In the genomic region with DNA sequence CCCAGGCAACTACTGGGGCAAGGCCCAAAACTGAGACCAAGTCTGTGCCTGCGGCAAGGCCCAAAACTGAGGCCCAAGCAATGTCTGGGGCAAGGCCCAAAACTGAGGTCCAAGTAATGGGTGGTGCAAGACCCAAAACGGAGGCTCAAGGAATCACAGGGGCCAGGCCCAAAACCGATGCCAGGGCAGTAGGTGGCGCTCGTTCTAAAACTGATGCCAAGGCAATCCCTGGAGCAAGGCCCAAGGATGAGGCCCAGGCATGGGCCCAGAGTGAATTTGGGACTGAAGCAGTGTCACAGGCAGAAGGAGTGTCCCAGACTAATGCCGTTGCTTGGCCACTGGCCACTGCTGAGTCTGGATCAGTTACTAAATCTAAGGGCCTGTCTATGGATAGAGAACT, we compare ENCODE assay signal across 21 cellular contexts. TPM values are rescaled to one million over a fixed set of nuclear protein-coding genes. Genes with fewer than 3 reads are reported as not detected.
A peak's percentile ranks its signal among the peaks of the same experiment; 100 is the strongest.
DNase-seq lines count a peak whose midpoint lies in the region; ATAC-seq, FAIRE-seq and TF ChIP-seq lines count a peak whose summit lies in the region.
"Had no signal": no experiment of that assay in that cellular context is flagged by ENCODE, and none has a peak within 500 bp of the region (broad histone marks: within the 10 kb centered on the region; RNA-seq: fewer than 3 reads in every experiment).

No MANE protein-coding gene starts in this region.

- no peak overlapping the region for H2BK120ac ChIP-seq in H1 (replicated peaks; ENCODE audit: low read depth, low read length)
- H2BK120ac ChIP-seq in mesendoderm (ENCODE audit: low read depth, low read length) = no peak overlapping the region

- no peak overlapping the region for H3K23ac ChIP-seq in H1 (ENCODE audit: insufficient read length)
- no peak overlapping the region for H3K23ac ChIP-seq in mesendoderm (ENCODE audit: low read length)

- H3K36me3 ChIP-seq in H7 (replicated peaks; ENCODE audit: control insufficient read depth, insufficient read depth, low read length) (no peaks in the 10 kb centered on the region), H1 (ENCODE audit: control insufficient read depth in 2 of 4, insufficient read depth in 4 of 4, low read length in 3 of 4) (peaks cover 0 to 4% (median 0%) of the 10 kb centered on the region in 4 experiments; a peak in 1 of 8 replicates), mesendoderm (ENCODE audit: control insufficient read depth, insufficient read depth, low read length) (no peaks in the 10 kb centered on the region), body of pancreas (replicated peaks in 1 of 2; ENCODE audit: insufficient read depth in 1 of 2, low read depth in 2 of 2) (no peaks in the 10 kb centered on the region)
- H3K36me3 ChIP-seq: brain microvascular endothelial cell, esophagus squamous epithelium, ovary had no signal

- peaks cover 3% of the 10 kb centered on the region; the same call in 1 of the 2 replicates for H3K23me2 ChIP-seq in H1 (ENCODE audit: low read depth, low read length)

- H3K4me1 ChIP-seq in H1 (replicated peaks in 1 of 4; ENCODE audit: control insufficient read depth in 3 of 4, insufficient read depth in 4 of 4, low read length in 3 of 4) = no peaks in the 10 kb centered on the region; a peak in 2 of 7 replicates
- no peaks in the 10 kb centered on the region for H3K4me1 ChIP-seq in mesendoderm (ENCODE audit: control insufficient read depth, low read depth, low read length)
- peaks cover 9% of the 10 kb centered on the region for H3K4me1 ChIP-seq in body of pancreas

- H2BK5ac ChIP-seq in H1 (ENCODE audit: low read depth, low read length) (no peak overlapping the region), mesendoderm (ENCODE audit: low read length) (no peak overlapping the region)

- H4K5ac ChIP-seq in H1 (ENCODE audit: insufficient read length, low read depth, low read length) (no peak overlapping the region), mesendoderm (ENCODE audit: low read length) (no peak overlapping the region)

- no peak overlapping the region for H2BK12ac ChIP-seq in H1 (ENCODE audit: low read depth, low read length)

- CTCF ChIA-PET in H1 (lab: Charles Lee; ENCODE audit: partially characterized antibody) = interaction anchor here (0.6 to 0.8 kb wide), 2 partner anchors 20 to 34 kb away, joined by 3 read pairs; no protein-coding TSS in a partner anchor

- intact Hi-C loops in body of pancreas (cut with DNase I) = no loop called here

- no peaks in the 10 kb centered on the region for H3K79me1 ChIP-seq in H1 (ENCODE audit: low read depth, low read length)
- no peaks in the 10 kb centered on the region for H3K79me1 ChIP-seq in mesendoderm (ENCODE audit: low read length)

- H4K91ac ChIP-seq in H1 (replicated peaks; ENCODE audit: insufficient read length, low read length) = no peak overlapping the region

- no peaks in the 10 kb centered on the region for H3K79me2 ChIP-seq in H1 (ENCODE audit: control insufficient read depth in 1 of 2, insufficient read depth in 2 of 2, low read length in 2 of 2)
- H3K79me2 ChIP-seq in mesendoderm (ENCODE audit: control insufficient read depth, insufficient read depth, low read length) = no peaks in the 10 kb centered on the region

- no peak overlapping the region for H3K14ac ChIP-seq in H1 (ENCODE audit: insufficient read length)

- POLR2A ChIA-PET in H1 (lab: Charles Lee; ENCODE audit: partially characterized antibody) = no interaction called here

- H3K9me3 ChIP-seq in H1 (ENCODE audit: insufficient read depth in 2 of 2, low read depth in 1 of 2, low read length in 1 of 2) (no peaks in the 10 kb centered on the region), body of pancreas (no peaks in the 10 kb centered on the region)
- H3K9me3 ChIP-seq: esophagus squamous epithelium, ovary had no signal

- no peak overlapping the region for H3K56ac ChIP-seq in H1 (replicated peaks; ENCODE audit: insufficient read length, low read depth, low read length)
- no peak overlapping the region for H3K56ac ChIP-seq in mesendoderm (ENCODE audit: low read length)

- no peak for ATAC-seq in HG03439 (IDR thresholded peaks at IDR 0.05; ENCODE audit: unreplicated experiment)
- no peak for ATAC-seq in body of pancreas
- ATAC-seq: activated CD8-positive, alpha-beta T cell treated with anti-CD3 and anti-CD28 coated beads for 36 hours; stimulated activated memory B cell treated with anti-CD40 and anti-IgM and Interleukin-4, amounts not matched to agents 10 μg/mL and 1 μg/mL and 100 μg/mL, for 72 hours had no signal

- H3K4me2 ChIP-seq in H1 (ENCODE audit: insufficient read depth in 1 of 2, low read depth in 2 of 2, low read length in 2 of 2) (no peak overlapping the region), mesendoderm (ENCODE audit: low read length) (no peak overlapping the region)

- WGBS in H1 (ENCODE audit: extremely low coverage in 1 of 2, insufficient coverage in 1 of 2, insufficient read length in 1 of 2, insufficient replicate concordance in 2 of 2, low coverage in 1 of 2, low lambda C conversion rate in 2 of 2, missing lambda C conversion rate in 1 of 2), 2 experiments = 66% methylated on average over 5 of the region's 6 CpGs; no CpG with 5 or more reads in 1 of the 2 experiments
- no CpG with 5 or more reads among the region's 6 CpGs for WGBS in mesendoderm (ENCODE audit: extremely low coverage, insufficient coverage, low lambda C conversion rate)
- WGBS in body of pancreas, 2 donors = 88% methylated on average over 4 of the region's 6 CpGs; no CpG with 5 or more reads in 1 of the 2 donors

- H3K27ac ChIP-seq in H1 (ENCODE audit: low read depth, low read length) (no peak overlapping the region), mesendoderm (ENCODE audit: low read depth, low read length) (no peak overlapping the region), body of pancreas (no peak overlapping the region)
- H3K27ac ChIP-seq: brain microvascular endothelial cell, esophagus squamous epithelium had no signal

- H3K4me3 ChIP-seq in H7 (ENCODE audit: insufficient read depth, low read depth, low read length) (no peak overlapping the region), H1 (ENCODE audit: extremely low read depth in 1 of 4, insufficient read depth in 2 of 4, low read depth in 3 of 4, low read length in 4 of 4) (no peak overlapping the region), mesendoderm (ENCODE audit: low read length) (no peak overlapping the region), body of pancreas (no peak overlapping the region)
- H3K4me3 ChIP-seq: esophagus squamous epithelium, ovary had no signal

- no peak for TF ChIP-seq POLR2A in H1 (IDR thresholded peaks at IDR 0.05; ENCODE audit: control extremely low read depth in 1 of 2, low read depth in 2 of 2, low read length in 2 of 2)
- no peak for TF ChIP-seq POLR2A in body of pancreas (IDR thresholded peaks at IDR 0.05)

- no peak for FAIRE-seq in H1 (lab: Jason Lieb, UNC)
- FAIRE-seq: GM12891 had no signal

- H3K9ac ChIP-seq in H1 (replicated peaks in 1 of 4; ENCODE audit: extremely low read depth in 1 of 4, low read depth in 3 of 4, low read length in 3 of 4) (no peak overlapping the region), mesendoderm (ENCODE audit: low read length) (no peak overlapping the region)

- H3K27me3 ChIP-seq in H7 (ENCODE audit: control insufficient read depth, insufficient read depth, low read length) (peaks cover 6% of the 10 kb centered on the region), H1 (replicated peaks in 1 of 4; ENCODE audit: control insufficient read depth in 3 of 4, extremely low read depth in 1 of 4, insufficient read depth in 3 of 4, low read length in 3 of 4) (no peaks in the 10 kb centered on the region; a peak in 1 of 7 replicates), mesendoderm (ENCODE audit: insufficient read depth, low read length, poor library complexity) (no peaks in the 10 kb centered on the region), body of pancreas (no peaks in the 10 kb centered on the region)
- H3K27me3 ChIP-seq: brain microvascular endothelial cell, esophagus squamous epithelium, ovary had no signal

- no peak overlapping the region for H2BK20ac ChIP-seq in H1 (ENCODE audit: low read length)

- no peak overlapping the region for H3K18ac ChIP-seq in H1 (ENCODE audit: extremely low read depth, low read length)
- H3K18ac ChIP-seq in mesendoderm (ENCODE audit: low read length) = no peak overlapping the region

- H2AK5ac ChIP-seq in H1 (ENCODE audit: low read depth, low read length) (no peak overlapping the region), mesendoderm (ENCODE audit: low read length) (no peak overlapping the region)

- no peaks in the 10 kb centered on the region for H4K20me1 ChIP-seq in H1 (replicated peaks in 1 of 2; ENCODE audit: control insufficient read depth in 1 of 2, insufficient read depth in 2 of 2, low read length in 2 of 2)

- H4K8ac ChIP-seq in H1 (ENCODE audit: extremely low read depth, insufficient read depth, low read length) = no peak overlapping the region
- no peak overlapping the region for H4K8ac ChIP-seq in mesendoderm (ENCODE audit: low read depth, low read length)

- H3K4ac ChIP-seq in H1 (replicated peaks; ENCODE audit: insufficient read length, low read depth, low read length) = no peak overlapping the region
- H3K4ac ChIP-seq in mesendoderm (ENCODE audit: low read depth, low read length) = no peak overlapping the region

- H2AFZ ChIP-seq in H1 (ENCODE audit: low read length) = no peak overlapping the region

- TF ChIP-seq CTCF in H1 (IDR thresholded peaks at IDR 0.05; ENCODE audit: control extremely low read depth in 1 of 3, insufficient read depth in 1 of 3, low read depth in 1 of 3, low read length in 3 of 3) (peak in 2 of 3 experiments; percentile 31 to 47; a peak in 2 of 4 replicates), body of pancreas (IDR thresholded peaks at IDR 0.05) (no peak)

- H2BK15ac ChIP-seq in H1 (ENCODE audit: low read length) (no peak overlapping the region), mesendoderm (replicated peaks; ENCODE audit: low read depth) (no peak overlapping the region)

- peak; percentile 5 for DNase-seq in Ammon's horn (ENCODE audit: low spot score)
- DNase-seq in H7 = peak; percentile 13
- peak in 1 of 2 experiments; percentile 54 for DNase-seq in H1 (ENCODE audit: low read depth in 1 of 2, low spot score in 2 of 2)
- DNase-seq in mesendoderm = peak; percentile 36
- no peak for DNase-seq in stimulated activated CD4-positive, alpha-beta T cell treated with anti-CD3 and anti-CD28 coated beads, Interleukin-15, amount 100 ng/mL, for 24 hours
- no peak for DNase-seq in activated CD4-positive, alpha-beta T cell treated with anti-CD3 and anti-CD28 coated beads, Interleukin-2, amount 50 U/mL, for 1 hour
- no peak for DNase-seq in body of pancreas
- DNase-seq: activated CD8-positive, alpha-beta T cell treated with anti-CD3 and anti-CD28 coated beads for 36 hours; activated naive CD4-positive, alpha-beta T cell treated with anti-CD3 and anti-CD28 coated beads for 36 hours; brain microvascular endothelial cell; cerebellar nuclear complex; esophagus squamous epithelium; hippocampal formation; immature natural killer cell; KG1; NCI-H2029; NCI-H524; ovary had no signal

- peak; percentile 15 to 33; a peak in 2 of 4 replicates for TF ChIP-seq RAD21 in H1 (IDR thresholded peaks at IDR 0.05 in 1 of 2, conservative IDR thresholded peaks at IDR 0.05 in 1 of 2; ENCODE audit: low read depth in 2 of 2, low read length in 2 of 2)

- no peak for TF ChIP-seq EP300 in H1 (IDR thresholded peaks at IDR 0.05; ENCODE audit: borderline replicate concordance in 1 of 2, low read depth in 2 of 2, low read length in 2 of 2)

RNA-seq across cellular contexts. Expression of a gene that starts 2.7 kb away (rescaled TPM):
- total RNA-seq in H7 (2014; rRNA removed; shearing (Covaris generic)) = 16.8 and 20.8 TPM in 2 replicates
- total RNA-seq in H1 (2021; fragmentation: NEBNext Ultra II Directional; extraction: Animal tissue kit (Norgen Biotek cat#: 25700)) = 15.7 and 19.1 TPM in 2 replicates
- polyA plus RNA-seq in H1 (2011; rRNA removed) = 8.0 and 8.2 TPM in 2 replicates
- 11.4 TPM for polyA plus RNA-seq in H1 (2011; cell fraction: cytosol; rRNA removed)
- polyA plus RNA-seq in H1 (2011; cell fraction: nucleus; rRNA removed) = 9.2 TPM
- polyA plus RNA-seq in H1 (2012, experiment 1 of 2) = 10.6 to 16.9 TPM (median 15.2 TPM) in 4 replicates
- polyA plus RNA-seq in H1 (2012, experiment 2 of 2) = 2.8 TPM
- 7.5 TPM for polyA plus RNA-seq in H1 (2013, experiment 1 of 2)
- polyA plus RNA-seq in H1 (2013, experiment 2 of 2) = 7.2 TPM
- polyA minus RNA-seq in H1 (2011; rRNA and poly(A)+ RNA removed) = 20.1 and 22.0 TPM in 2 replicates
- 7.4 TPM for polyA minus RNA-seq in H1 (2011; cell fraction: cytosol; rRNA and poly(A)+ RNA removed)
- 5.6 TPM for polyA minus RNA-seq in H1 (2011; cell fraction: nucleus; rRNA and poly(A)+ RNA removed)
- polyA plus RNA-seq in mesendoderm (2013, experiment 1 of 2) = 11.5 TPM
- polyA plus RNA-seq in mesendoderm (2013, experiment 2 of 2) = 11.4 TPM
- 1 to 10 TPM; 6.2 to 7.3 TPM for total RNA-seq in body of pancreas

RNA-seq across cellular contexts. Expression of a gene that starts 5.5 kb away (rescaled TPM):
- 5.3 and 8.2 TPM in 2 replicates for total RNA-seq in H7 (2014; rRNA removed; shearing (Covaris generic))
- total RNA-seq in H1 (2021; fragmentation: NEBNext Ultra II Directional; extraction: Animal tissue kit (Norgen Biotek cat#: 25700)) = 19.3 and 19.8 TPM in 2 replicates
- polyA plus RNA-seq in H1 (2011; rRNA removed) = 5.0 and 7.0 TPM in 2 replicates
- 8.6 TPM for polyA plus RNA-seq in H1 (2011; cell fraction: cytosol; rRNA removed)
- 5.0 TPM for polyA plus RNA-seq in H1 (2011; cell fraction: nucleus; rRNA removed)
- 10.8 to 12.4 TPM (median 12.3 TPM) in 4 replicates for polyA plus RNA-seq in H1 (2012, experiment 1 of 2)
- polyA plus RNA-seq in H1 (2012, experiment 2 of 2) = 1.0 TPM
- 6.9 TPM for polyA plus RNA-seq in H1 (2013, experiment 1 of 2)
- 6.4 TPM for polyA plus RNA-seq in H1 (2013, experiment 2 of 2)
- polyA minus RNA-seq in H1 (2011; rRNA and poly(A)+ RNA removed) = 12.8 and 15.1 TPM in 2 replicates
- 8.7 TPM for polyA minus RNA-seq in H1 (2011; cell fraction: cytosol; rRNA and poly(A)+ RNA removed)
- polyA minus RNA-seq in H1 (2011; cell fraction: nucleus; rRNA and poly(A)+ RNA removed) = 9.3 TPM
- polyA plus RNA-seq in mesendoderm (2013, experiment 1 of 2) = 12.4 TPM
- 12.3 TPM for polyA plus RNA-seq in mesendoderm (2013, experiment 2 of 2)
- total RNA-seq in body of pancreas = 1 to 10 TPM in 1 of 2 donors, under 1 TPM in 1; 0.99 to 3.6 TPM

Comparison
In these comparisons a context has a peak if more than half of its experiments do, and no peak if none do; other contexts are left out.
1. DNase-seq: peak in Ammon's horn (single experiment), H7 (single experiment) and mesendoderm (single experiment); none in stimulated activated CD4-positive, alpha-beta T cell treated with anti-CD3 and anti-CD28 coated beads, Interleukin-15, amount 100 ng/mL, for 24 hours (single experiment), activated CD4-positive, alpha-beta T cell treated with anti-CD3 and anti-CD28 coated beads, Interleukin-2, amount 50 U/mL, for 1 hour (single experiment) and body of pancreas (0 of 4).
2. CTCF ChIP-seq: peak in H1 (2 of 3); none in body of pancreas (0 of 7).